ENCODE assay signal across 37 cellular contexts in the genomic region with DNA sequence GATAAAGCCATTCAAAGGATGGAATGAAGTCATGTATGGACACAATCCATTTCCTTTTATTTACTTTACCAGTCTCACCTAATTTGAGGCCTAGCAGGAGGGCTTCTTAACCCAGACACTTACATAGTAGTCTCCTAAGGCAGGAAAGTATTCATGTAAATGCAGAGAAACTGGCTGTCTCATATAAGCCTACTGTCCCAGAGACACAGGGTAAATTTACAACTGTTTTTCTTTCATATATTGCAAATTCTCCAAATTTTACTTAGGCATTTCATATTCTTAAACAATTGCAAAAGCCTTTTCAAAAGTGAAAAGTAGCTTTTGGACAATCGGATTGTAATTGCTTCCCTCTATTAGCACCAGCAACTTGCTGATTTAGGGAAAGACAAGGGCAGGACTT. TPM values are rescaled to one million over a fixed set of nuclear protein-coding genes. Genes with fewer than 3 reads are reported as not detected.
"Had no signal": no experiment of that assay in that cellular context is flagged by ENCODE, and none has a peak within 500 bp of the region (broad histone marks: within the 10 kb centered on the region; RNA-seq: fewer than 3 reads in every experiment).

No MANE protein-coding gene starts in this region.

- DNase-seq: activated CD4-positive, alpha-beta T cell treated with anti-CD3 and anti-CD28 coated beads, Interleukin-2, amount 10 ng/mL, durations not matched to agents 24 days and 14 days; activated CD4-positive, alpha-beta T cell treated with anti-CD3 and anti-CD28 coated beads, Interleukin-2, amount 50 U/mL, for 4 hours; activated CD8-positive, alpha-beta T cell treated with anti-CD3 and anti-CD28 coated beads for 36 hours; activated gamma-delta T cell treated with Interleukin-2 at 50 U/mL for 16 hours; activated naive CD4-positive, alpha-beta T cell treated with anti-CD3 and anti-CD28 coated beads for 36 hours; activated T-cell treated with anti-CD3 and anti-CD28 coated beads, Interleukin-2, amount 50 U/mL, for 24 hours; adrenal gland; body of pancreas; cerebellar nuclear complex; Kasumi-1; KG1; MG63; NCI-H1048; NCI-H1105 treated with DMSO at 0.1 percent for 48 hours; NCI-H1436; NCI-H187; NCI-H2081; NCI-H2171 treated with DMSO at 0.1 percent for 48 hours; NCI-H2227 treated with DMSO at 0.1 percent for 48 hours; NCI-H524 treated with DMSO at 0.1 percent for 48 hours; NCI-H82; NK-92 treated with Interleukin-12 subunit alpha and Interleukin-12 subunit beta, amount 100 ng/mL, for 24 hours; PC-3; Peyer's patch; RPMI8226; SIG-M5; SW 1271; T-helper 1 cell; T-helper 2 cell; T-helper 9 cell; WERI-Rb-1 had no signal

- H3K27me3 ChIP-seq: adrenal gland, body of pancreas, breast epithelium, MG63, Peyer's patch had no signal

- H3K9me3 Mint-ChIP-seq: activated CD4-positive, alpha-beta T cell treated with anti-CD3 and anti-CD28 coated beads, Interleukin-2, amount 10 ng/mL, durations not matched to agents 24 days and 14 days; activated CD8-positive, alpha-beta T cell treated with anti-CD3 and anti-CD28 coated beads for 36 hours; activated naive CD4-positive, alpha-beta T cell treated with anti-CD3 and anti-CD28 coated beads for 36 hours; activated naive CD4-positive, alpha-beta T cell treated with anti-CD3 and anti-CD28 coated beads, Interleukin-2, amount 50 U/mL, for 72 hours; activated T-cell treated with anti-CD3 and anti-CD28 coated beads, Interleukin-2, amount 50 U/mL, for 24 hours; activated T-helper 1 cell treated with anti-CD3 and anti-CD28 coated beads, Interleukin-12 subunit alpha, Interleukin-12 subunit beta, Interleukin-2, Interleukin-4 antibody, amounts not matched to agents 30 ng/mL and 10 ng/mL and 1 ng/mL, durations not matched to agents 14 hours and 24 hours and 36 hours had no signal

- H3K27ac Mint-ChIP-seq: activated CD4-positive, alpha-beta T cell treated with anti-CD3 and anti-CD28 coated beads, Interleukin-2, amount 10 ng/mL, durations not matched to agents 24 days and 14 days; activated CD8-positive, alpha-beta T cell treated with anti-CD3 and anti-CD28 coated beads for 36 hours; activated naive CD4-positive, alpha-beta T cell treated with anti-CD3 and anti-CD28 coated beads for 36 hours; activated naive CD4-positive, alpha-beta T cell treated with anti-CD3 and anti-CD28 coated beads, Interleukin-2, amount 50 U/mL, for 72 hours; activated T-cell treated with anti-CD3 and anti-CD28 coated beads, Interleukin-2, amount 50 U/mL, for 24 hours; activated T-helper 1 cell treated with anti-CD3 and anti-CD28 coated beads, Interleukin-12 subunit alpha, Interleukin-12 subunit beta, Interleukin-2, Interleukin-4 antibody, amounts not matched to agents 30 ng/mL and 10 ng/mL and 1 ng/mL, durations not matched to agents 14 hours and 24 hours and 36 hours had no signal

- H3K4me3 Mint-ChIP-seq: activated CD4-positive, alpha-beta T cell treated with anti-CD3 and anti-CD28 coated beads, Interleukin-2, amount 10 ng/mL, durations not matched to agents 24 days and 14 days; activated CD8-positive, alpha-beta T cell treated with anti-CD3 and anti-CD28 coated beads for 36 hours; activated naive CD4-positive, alpha-beta T cell treated with anti-CD3 and anti-CD28 coated beads for 36 hours; activated T-cell treated with anti-CD3 and anti-CD28 coated beads, Interleukin-2, amount 50 U/mL, for 24 hours; activated T-helper 1 cell treated with anti-CD3 and anti-CD28 coated beads, Interleukin-12 subunit alpha, Interleukin-12 subunit beta, Interleukin-2, Interleukin-4 antibody, amounts not matched to agents 30 ng/mL and 10 ng/mL and 1 ng/mL, durations not matched to agents 14 hours and 24 hours and 36 hours had no signal

- H3K4me1 Mint-ChIP-seq: activated CD4-positive, alpha-beta T cell treated with anti-CD3 and anti-CD28 coated beads, Interleukin-2, amount 10 ng/mL, durations not matched to agents 24 days and 14 days had no signal

- ATAC-seq: activated CD8-positive, alpha-beta T cell treated with anti-CD3 and anti-CD28 coated beads for 36 hours; activated naive CD4-positive, alpha-beta T cell treated with anti-CD3 and anti-CD28 coated beads, Interleukin-2, amount 50 U/mL, for 72 hours; body of pancreas; PC-3 had no signal

- H3K36me3 ChIP-seq: adrenal gland, breast epithelium, MG63, Peyer's patch, WERI-Rb-1 had no signal

- H3K27me3 Mint-ChIP-seq: activated CD4-positive, alpha-beta T cell treated with anti-CD3 and anti-CD28 coated beads, Interleukin-2, amount 10 ng/mL, durations not matched to agents 24 days and 14 days; activated CD8-positive, alpha-beta T cell treated with anti-CD3 and anti-CD28 coated beads for 36 hours had no signal

- H3K36me3 Mint-ChIP-seq: activated naive CD4-positive, alpha-beta T cell treated with anti-CD3 and anti-CD28 coated beads, Interleukin-2, amount 50 U/mL, for 72 hours had no signal

- H3K4me3 ChIP-seq: adrenal gland, body of pancreas, breast epithelium, MG63, Peyer's patch had no signal

RNA-seq across cellular contexts. Expression of a gene that starts 29.9 kb away (rescaled TPM):
- total RNA-seq: activated CD4-positive, alpha-beta T cell treated with anti-CD3 and anti-CD28 coated beads, Interleukin-2, amount 10 ng/mL, durations not matched to agents 24 days and 14 days; activated CD8-positive, alpha-beta memory T cell treated with anti-CD3 and anti-CD28 coated beads for 36 hours; activated CD8-positive, alpha-beta T cell treated with anti-CD3 and anti-CD28 coated beads for 36 hours; activated naive CD4-positive, alpha-beta T cell treated with anti-CD3 and anti-CD28 coated beads for 36 hours; activated naive CD4-positive, alpha-beta T cell treated with anti-CD3 and anti-CD28 coated beads, Interleukin-2, amount 50 U/mL, for 72 hours; activated T-helper 1 cell treated with anti-CD3 and anti-CD28 coated beads, Interleukin-12 subunit alpha, Interleukin-12 subunit beta, Interleukin-2, Interleukin-4 antibody, amounts not matched to agents 30 ng/mL and 10 ng/mL and 1 ng/mL, durations not matched to agents 14 hours and 24 hours and 36 hours; cardiac septum; NCI-H460; PC-3; Peyer's patch had no signal
